ENCODE assay signal across 1 cellular context in the genomic region with DNA sequence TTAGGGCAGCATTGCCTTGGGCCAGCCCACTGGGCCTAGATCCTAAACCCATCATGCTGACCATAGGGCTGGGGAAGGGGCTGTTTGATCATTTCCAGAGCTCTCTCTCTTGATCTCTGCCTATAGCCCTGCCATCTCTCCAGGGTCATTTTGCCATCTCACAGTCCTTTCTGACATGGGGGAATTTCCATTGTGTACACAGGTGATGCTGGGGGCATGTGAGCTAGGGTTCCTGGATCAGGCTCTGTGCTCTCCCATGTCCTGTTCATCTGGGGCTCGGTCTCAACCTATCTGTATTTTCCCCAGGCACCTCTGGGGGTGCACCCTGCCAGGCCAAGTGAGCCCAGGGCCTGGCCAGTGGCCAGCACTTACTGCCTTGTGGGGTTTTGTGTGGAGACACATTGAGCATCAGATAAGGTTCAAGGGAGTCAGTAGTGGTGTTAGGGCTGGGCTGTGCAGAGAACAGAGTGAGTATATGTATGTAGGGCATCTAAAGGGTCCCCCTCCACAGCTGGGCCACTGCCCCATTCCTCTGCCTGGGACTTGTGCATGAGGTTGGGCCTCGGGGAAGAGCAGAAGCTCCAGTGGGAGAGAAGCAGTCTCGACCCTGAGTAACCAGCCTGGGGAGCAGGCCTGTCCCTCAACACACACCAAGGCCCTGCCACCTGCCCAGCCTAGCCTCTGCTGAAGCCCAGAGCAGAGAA.
TF ChIP-seq lines count a peak whose summit lies in the region.

No MANE protein-coding gene starts in this region.

TF ChIP-seq in K562, 482 proteins besides CTCF, POLR2A, EP300 and RAD21:
- TF ChIP-seq NFIC (IDR thresholded peaks at IDR 0.05) (peak; percentile 58; the same call in 1 of the 2 replicates), GATAD2A (IDR thresholded peaks at IDR 0.05) (no peak)
- TF ChIP-seq, protein P1, sequence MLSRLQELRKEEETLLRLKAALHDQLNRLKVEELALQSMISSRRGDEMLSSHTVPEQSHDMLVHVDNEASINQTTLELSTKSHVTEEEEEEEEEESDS (CRISPR knock-in tag; IDR thresholded peaks at IDR 0.05) = no peak
- TF ChIP-seq, protein P2, sequence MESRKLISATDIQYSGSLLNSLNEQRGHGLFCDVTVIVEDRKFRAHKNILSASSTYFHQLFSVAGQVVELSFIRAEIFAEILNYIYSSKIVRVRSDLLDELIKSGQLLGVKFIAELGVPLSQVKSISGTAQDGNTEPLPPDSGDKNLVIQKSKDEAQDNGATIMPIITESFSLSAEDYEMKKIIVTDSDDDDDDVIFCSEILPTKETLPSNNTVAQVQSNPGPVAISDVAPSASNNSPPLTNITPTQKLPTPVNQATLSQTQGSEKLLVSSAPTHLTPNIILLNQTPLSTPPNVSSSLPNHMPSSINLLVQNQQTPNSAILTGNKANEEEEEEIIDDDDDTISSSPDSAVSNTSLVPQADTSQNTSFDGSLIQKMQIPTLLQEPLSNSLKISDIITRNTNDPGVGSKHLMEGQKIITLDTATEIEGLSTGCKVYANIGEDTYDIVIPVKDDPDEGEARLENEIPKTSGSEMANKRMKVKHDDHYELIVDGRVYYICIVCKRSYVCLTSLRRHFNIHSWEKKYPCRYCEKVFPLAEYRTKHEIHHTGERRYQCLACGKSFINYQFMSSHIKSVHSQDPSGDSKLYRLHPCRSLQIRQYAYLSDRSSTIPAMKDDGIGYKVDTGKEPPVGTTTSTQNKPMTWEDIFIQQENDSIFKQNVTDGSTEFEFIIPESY (CRISPR knock-in tag; IDR thresholded peaks at IDR 0.05) = no peak
